In the genomic region with DNA sequence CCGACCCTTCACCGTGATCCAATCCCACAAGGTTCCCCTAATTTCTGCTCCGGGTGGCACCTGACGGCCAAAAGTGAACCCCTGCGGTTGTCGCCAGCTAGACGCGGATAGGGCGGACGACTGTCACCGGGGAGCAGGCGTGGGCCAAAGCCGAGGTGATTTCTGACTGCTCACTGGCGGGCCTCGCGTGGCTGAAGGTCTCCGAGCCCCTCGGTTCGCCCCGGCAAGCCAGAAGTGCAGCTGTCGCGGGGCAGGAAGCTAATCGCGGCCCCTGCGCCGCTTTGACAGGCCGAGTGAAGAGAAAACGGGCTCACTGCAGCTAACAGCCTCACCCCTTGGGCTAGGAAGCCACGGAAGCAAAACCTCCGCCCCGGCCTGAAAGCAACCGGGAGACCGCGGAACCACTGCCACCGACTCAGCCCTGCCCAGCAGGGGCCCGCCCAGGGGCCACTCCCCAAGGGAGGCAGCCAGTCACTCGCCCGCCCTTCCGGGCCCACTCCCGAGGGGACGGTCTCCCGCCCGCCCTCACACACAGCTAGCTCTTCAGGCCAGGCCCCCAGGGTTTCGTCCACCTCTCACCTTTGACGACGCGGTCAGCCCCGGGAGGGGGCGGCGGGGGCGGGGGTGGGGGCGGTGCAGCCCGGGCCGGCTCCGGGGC, we compare ENCODE assay signal across 8 cellular contexts. TPM values are rescaled to one million over a fixed set of nuclear protein-coding genes. Genes with fewer than 3 reads are reported as not detected.
DNase-seq lines count a peak whose midpoint lies in the region; ATAC-seq and TF ChIP-seq lines count a peak whose summit lies in the region.

No MANE protein-coding gene starts in this region.

- ATAC-seq in GM19025 (IDR thresholded peaks at IDR 0.05; ENCODE audit: low read depth, unreplicated experiment) (peak; percentile 95), HG03196 (IDR thresholded peaks at IDR 0.05; ENCODE audit: unreplicated experiment) (peak; percentile 90), lower lobe of right lung (peak; percentile 97 to 98)

- peak overlapping the region; percentile 80 for H3K4me3 ChIP-seq in lower lobe of right lung

- TF ChIP-seq CTCF in lower lobe of right lung (IDR thresholded peaks at IDR 0.05): no peak

- DNase-seq in Ammon's horn (ENCODE audit: low spot score) (peak; percentile 83), NCI-H748 treated with DMSO at 0.1 percent for 48 hours (lab: John Stamatoyannopoulos, UW) (peak; percentile 50), dermis microvascular lymphatic vessel endothelial cell (ENCODE audit: low read depth in 2 of 2) (peak; percentile 72 to 90), lower lobe of right lung (peak; percentile 96)
- DNase-seq in activated CD4-positive, alpha-beta T cell treated with anti-CD3 and anti-CD28 coated beads, Interleukin-2, amount 50 U/mL, for 4 hours: peak; percentile 75 to 76
- DNase-seq in stimulated activated CD4-positive, alpha-beta T cell treated with anti-CD3 and anti-CD28 coated beads, TNF-alpha, amount 100 ng/mL, for 24 hours (ENCODE audit: low read depth in 3 of 3): peak; percentile 73 to 87 (median 74)

- H3K27me3 ChIP-seq in lower lobe of right lung (ENCODE audit: low read depth): no peaks in the 10 kb centered on the region

- peaks cover 29% of the 10 kb centered on the region for H3K36me3 ChIP-seq in lower lobe of right lung

- no peaks in the 10 kb centered on the region for H3K9me3 ChIP-seq in lower lobe of right lung

- peak overlapping the region; percentile 97 for H3K27ac ChIP-seq in lower lobe of right lung

- intact Hi-C loops in lower lobe of right lung (cut with DNase I): no loop called here

- peaks cover 43% of the 10 kb centered on the region for H3K4me1 ChIP-seq in lower lobe of right lung

RNA-seq across cellular contexts. Expression of a gene that starts 0.5 kb away (rescaled TPM):
- total RNA-seq in dermis microvascular lymphatic vessel endothelial cell (7.2 and 11.4 TPM in 2 replicates), lower lobe of right lung (41.3 TPM)

Comparison
In these comparisons a context has a peak if more than half of its experiments do, and no peak if none do; other contexts are left out.
1. Peak in every context shown above with its lines: DNase-seq, ATAC-seq, H3K4me3 ChIP-seq and H3K27ac ChIP-seq.